In the genomic region with DNA sequence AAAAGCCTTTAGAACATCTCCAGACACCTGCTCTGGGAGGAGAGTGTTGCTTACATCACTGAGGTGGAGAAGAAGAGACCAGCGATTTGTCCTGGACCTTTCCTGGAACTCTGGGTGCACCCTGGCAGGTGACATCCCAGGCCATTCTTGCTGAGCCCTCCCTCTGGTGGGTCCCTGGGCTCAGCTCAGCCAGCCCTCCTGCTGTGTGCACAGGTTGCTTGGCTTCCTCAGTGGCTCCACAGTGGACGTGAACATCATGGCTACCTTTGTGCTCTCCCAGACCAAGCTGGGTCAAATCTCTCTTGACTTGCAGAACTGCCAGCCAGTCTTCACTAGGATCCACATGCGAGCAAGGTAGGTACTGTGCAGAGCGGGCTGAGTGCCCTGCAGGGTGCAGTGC, we compare ENCODE assay signal across 22 cellular contexts. TPM values are rescaled to one million over a fixed set of nuclear protein-coding genes. Genes with fewer than 3 reads are reported as not detected.
A peak's percentile ranks its signal among the peaks of the same experiment; 100 is the strongest.
DNase-seq lines count a peak whose midpoint lies in the region; ATAC-seq and TF ChIP-seq lines count a peak whose summit lies in the region.
"Had no signal": no experiment of that assay in that cellular context is flagged by ENCODE, and none has a peak within 500 bp of the region (broad histone marks: within the 10 kb centered on the region; RNA-seq: fewer than 3 reads in every experiment).

No MANE protein-coding gene starts in this region.

- no peak overlapping the region for H3K14ac ChIP-seq in H9 (ENCODE audit: insufficient read depth, low read length)

- H3T11ph ChIP-seq in H9 (ENCODE audit: low read length): no peak overlapping the region

- H3K4me3 ChIP-seq in stomach: no peak overlapping the region
- H3K4me3 ChIP-seq: A549, GM23338 had no signal

- H3K4me2 ChIP-seq in H9 (ENCODE audit: insufficient read depth, insufficient read length, low read length): no peak overlapping the region
- H3K4me2 ChIP-seq: A549, GM23338 had no signal

- H3K4me1 ChIP-seq in H9 (ENCODE audit: insufficient read depth, low read length): no peaks in the 10 kb centered on the region
- H3K4me1 ChIP-seq in stomach: no peaks in the 10 kb centered on the region
- H3K4me1 ChIP-seq: A549, Caco-2 had no signal

- H4K8ac ChIP-seq in H9 (replicated peaks; ENCODE audit: insufficient read length, low read depth, low read length): no peak overlapping the region

- TF ChIP-seq EP300 in stomach (IDR thresholded peaks at IDR 0.05): no peak

- no peaks in the 10 kb centered on the region for H3K36me3 Mint-ChIP-seq in activated CD8-positive, alpha-beta memory T cell treated with anti-CD3 and anti-CD28 coated beads, Interleukin-2, amount 10 ng/mL, durations not matched to agents 7 days and 5 days
- H3K36me3 Mint-ChIP-seq in H9 (ENCODE audit: insufficient read depth in 1 of 3, low read depth in 3 of 3): no peaks in the 10 kb centered on the region

- intact Hi-C loops in stomach (cut with DNase I; ENCODE audit: low total_unique reads): no loop called here

- no peaks in the 10 kb centered on the region for H3K9me3 Mint-ChIP-seq in activated CD8-positive, alpha-beta memory T cell treated with anti-CD3 and anti-CD28 coated beads, Interleukin-2, amount 10 ng/mL, durations not matched to agents 7 days and 5 days (ENCODE audit: low read depth)
- H3K9me3 Mint-ChIP-seq in H9: peaks cover 0 to 4% of the 10 kb centered on the region in 2 experiments; a peak in 1 of 5 replicates
- H3K9me3 Mint-ChIP-seq: CD4-positive, alpha-beta T cell; HFFc6 had no signal

- H3K27me3 ChIP-seq in H9 (ENCODE audit: insufficient read depth, low read length) (no peaks in the 10 kb centered on the region), stomach (peaks cover 0 to 25% (median 4%) of the 10 kb centered on the region in 3 donors)

- no peak for TF ChIP-seq POLR2A in stomach (IDR thresholded peaks at IDR 0.05)

- H3K27me3 Mint-ChIP-seq in activated CD8-positive, alpha-beta memory T cell treated with anti-CD3 and anti-CD28 coated beads, Interleukin-2, amount 10 ng/mL, durations not matched to agents 7 days and 5 days: peaks cover 47% of the 10 kb centered on the region
- H3K27me3 Mint-ChIP-seq in H9 (ENCODE audit: low read depth): peaks cover 37% of the 10 kb centered on the region

- H3K9ac ChIP-seq in H9 (ENCODE audit: extremely low read depth, insufficient read length, low read length): no peak overlapping the region

- no peak overlapping the region for H2BK12ac ChIP-seq in H9 (ENCODE audit: insufficient read length, low read depth, low read length)

- WGBS in H9 (ENCODE audit: extremely low coverage, insufficient read length, low lambda C conversion rate): no CpG with 5 or more reads among the region's 4 CpGs
- WGBS in stomach, 5 donors: 84 to 93% (median 89%) methylated on average over 4 of the region's 4 CpGs

- H3K36me3 ChIP-seq in stomach: no peaks in the 10 kb centered on the region

- H2BK20ac ChIP-seq in H9 (ENCODE audit: low read depth, low read length, poor library complexity, severe bottlenecking): no peak overlapping the region

- no peak overlapping the region for H3K23ac ChIP-seq in H9 (ENCODE audit: insufficient read length, low read depth, low read length)

- H2AFZ ChIP-seq in H9 (ENCODE audit: low read length): no peak overlapping the region
- H2AFZ ChIP-seq: GM23338 had no signal

- H3K4me3 Mint-ChIP-seq in activated CD8-positive, alpha-beta memory T cell treated with anti-CD3 and anti-CD28 coated beads, Interleukin-2, amount 10 ng/mL, durations not matched to agents 7 days and 5 days: no peak overlapping the region
- H3K4me3 Mint-ChIP-seq in H9: no peak overlapping the region
- H3K4me3 Mint-ChIP-seq: CD4-positive, alpha-beta T cell; GM23338; HFFc6 had no signal

- H3K4ac ChIP-seq in H9 (ENCODE audit: low read depth, low read length): no peak overlapping the region

- no peak overlapping the region for H2BK120ac ChIP-seq in H9 (ENCODE audit: low read depth, low read length, poor library complexity, severe bottlenecking)

- no peaks in the 10 kb centered on the region for H3K79me2 ChIP-seq in H9 (ENCODE audit: insufficient read depth, low read length)

- no peak overlapping the region for H4K91ac ChIP-seq in H9 (ENCODE audit: insufficient read length, low read depth, low read length)

- no peak overlapping the region for H2AK5ac ChIP-seq in H9 (ENCODE audit: insufficient read length, low read length)

- no peak overlapping the region for H3K27ac Mint-ChIP-seq in activated CD8-positive, alpha-beta memory T cell treated with anti-CD3 and anti-CD28 coated beads, Interleukin-2, amount 10 ng/mL, durations not matched to agents 7 days and 5 days
- H3K27ac Mint-ChIP-seq in H9: no peak overlapping the region; a peak in 1 of 7 replicates
- H3K27ac Mint-ChIP-seq: CD4-positive, alpha-beta T cell; GM23338; HFFc6 had no signal

- no peaks in the 10 kb centered on the region for H4K20me1 ChIP-seq in H9 (ENCODE audit: control insufficient read depth, insufficient read depth, insufficient read length)

- CTCF ChIA-PET in activated CD8-positive, alpha-beta memory T cell treated with anti-CD3 and anti-CD28 coated beads, Interleukin-2, amount 10 ng/mL, durations not matched to agents 7 days and 5 days (lab: Charles Lee): no interaction called here

- no peak overlapping the region for H3K56ac ChIP-seq in H9 (ENCODE audit: insufficient read length, low read depth, low read length)

- peak; percentile 13 for DNase-seq in activated CD8-positive, alpha-beta memory T cell treated with anti-CD3 and anti-CD28 coated beads for 24 hours
- DNase-seq in activated CD8-positive, alpha-beta memory T cell treated with anti-CD3 and anti-CD28 coated beads, Interleukin-2, amount 10 ng/mL, durations not matched to agents 7 days and 5 days: no peak
- DNase-seq in H9 (peak; percentile 17), islet precursor cell (peak; percentile 15), stomach (peak; percentile 11), T-helper 1 cell (no peak)
- DNase-seq: AML-193; Caco-2; CD4-positive, alpha-beta T cell; DMS79; GDM1; HFFc6 had no signal

- no peak for ATAC-seq in activated CD8-positive, alpha-beta memory T cell treated with anti-CD3 and anti-CD28 coated beads, Interleukin-2, amount 10 ng/mL, durations not matched to agents 7 days and 5 days
- ATAC-seq in GM21381 (IDR thresholded peaks at IDR 0.05; ENCODE audit: unreplicated experiment): no peak
- ATAC-seq: A549, GM23338, HCT116 had no signal

- H3K79me1 ChIP-seq in H9 (ENCODE audit: insufficient read depth, low read depth, low read length, poor library complexity, severe bottlenecking): no peaks in the 10 kb centered on the region

- no peak overlapping the region for H3K18ac ChIP-seq in H9 (ENCODE audit: insufficient read length, low read depth, low read length)

- H2BK15ac ChIP-seq in H9 (ENCODE audit: low read depth, low read length): no peak overlapping the region

- TF ChIP-seq CTCF in H9 (conservative IDR thresholded peaks at IDR 0.05) (no peak), stomach (IDR thresholded peaks at IDR 0.05) (no peak)

- no peaks in the 10 kb centered on the region for H3K9me3 ChIP-seq in H9 (ENCODE audit: control insufficient read depth, low read depth, low read length)
- H3K9me3 ChIP-seq in stomach: no peaks in the 10 kb centered on the region

- no peak overlapping the region for H4K5ac ChIP-seq in H9 (ENCODE audit: insufficient read length, low read depth, low read length)

- no peaks in the 10 kb centered on the region for H3K4me1 Mint-ChIP-seq in activated CD8-positive, alpha-beta memory T cell treated with anti-CD3 and anti-CD28 coated beads, Interleukin-2, amount 10 ng/mL, durations not matched to agents 7 days and 5 days
- H3K4me1 Mint-ChIP-seq in H9: no peaks in the 10 kb centered on the region
- H3K4me1 Mint-ChIP-seq: GM23338 had no signal

- H3K23me2 ChIP-seq in H9 (ENCODE audit: insufficient read length, low read depth, low read length, poor library complexity, severe bottlenecking): peaks cover 3% of the 10 kb centered on the region

- H3K27ac ChIP-seq in H9 (ENCODE audit: insufficient read length, low read depth, low read length) (no peak overlapping the region), stomach (no peak overlapping the region)
- H3K27ac ChIP-seq: 22Rv1, A549, C4-2B, HL-60 had no signal

- no peak overlapping the region for H2BK5ac ChIP-seq in H9 (ENCODE audit: insufficient read length, low read length)

RNA-seq across cellular contexts. Expression of a gene that starts 19.9 kb away (rescaled TPM):
- not detected for total RNA-seq in activated CD8-positive, alpha-beta memory T cell treated with anti-CD3 and anti-CD28 coated beads, Interleukin-2, amount 10 ng/mL, durations not matched to agents 7 days and 5 days
- total RNA-seq in H9 (2021) (not detected in 2 replicates), stomach (not detected)
- polyA plus RNA-seq in stomach: not detected
- total RNA-seq: Caco-2; CD4-positive, alpha-beta T cell; Daoy; GM23338; HFFc6; HT1080 had no signal
- polyA plus RNA-seq: BJ, GM23338 had no signal

Comparison
In these comparisons a context has a peak if more than half of its experiments do, and no peak if none do; other contexts are left out.
1. DNase-seq: peak in activated CD8-positive, alpha-beta memory T cell treated with anti-CD3 and anti-CD28 coated beads for 24 hours (single experiment), H9 (single experiment), islet precursor cell (single experiment) and stomach (single experiment); none in activated CD8-positive, alpha-beta memory T cell treated with anti-CD3 and anti-CD28 coated beads, Interleukin-2, amount 10 ng/mL, durations not matched to agents 7 days and 5 days (single experiment) and T-helper 1 cell (0 of 5).